Comparison of ENCODE assay signal across 1 cellular context in genomic region chr5:80407735-80408474, GRCh38.
TF ChIP-seq lines count a peak whose summit lies in the region.

Gene ZFYVE16, plus strand, starts transcription at chr5:80408064. Its CDS starts 26,084 bp downstream, at chr5:80434148.

TF ChIP-seq in GM12878, 131 proteins besides CTCF, POLR2A, EP300 and RAD21 (continued from another document):
- TF ChIP-seq E2F8 (IDR thresholded peaks at IDR 0.05; ENCODE audit: low read depth, partially characterized antibody) (no peak), POU2F2 (IDR thresholded peaks at IDR 0.05; ENCODE audit: borderline replicate concordance, low read depth, low read length) (peak; percentile 79; the same call in 2 of the 3 replicates), ZZZ3 (IDR thresholded peaks at IDR 0.05; ENCODE audit: control insufficient read depth, insufficient read length, low read depth) (no peak), EZH2 (IDR thresholded peaks at IDR 0.05; ENCODE audit: borderline replicate concordance, control insufficient read depth, low read depth, low read length) (no peak), SPI1 (IDR thresholded peaks at IDR 0.05; ENCODE audit: borderline replicate concordance, insufficient read depth, low read depth, low read length) (peak; percentile 6; the same call in 1 of the 2 replicates), IRF3 (IDR thresholded peaks at IDR 0.05) (no peak), ZBTB11 (CRISPR knock-in tag; IDR thresholded peaks at IDR 0.05) (no peak), CBX5 (IDR thresholded peaks at IDR 0.05; ENCODE audit: low read depth) (no peak), MEF2A (IDR thresholded peaks at IDR 0.05; ENCODE audit: insufficient read depth, low read depth, low read length) (no peak), SMAD1 (IDR thresholded peaks at IDR 0.05; ENCODE audit: low read depth, partially characterized antibody) (no peak), IRF4 (IDR thresholded peaks at IDR 0.05; ENCODE audit: low read depth, low read length) (no peak), SIX5 (IDR thresholded peaks at IDR 0.05; ENCODE audit: low read depth, low read length, severe bottlenecking) (no peak), BRCA1 (IDR thresholded peaks at IDR 0.05; ENCODE audit: low read depth, low read length) (no peak), BCLAF1 (IDR thresholded peaks at IDR 0.05) (no peak), ZNF622 (IDR thresholded peaks at IDR 0.05) (no peak), ZNF592 (IDR thresholded peaks at IDR 0.05) (no peak), DPF2 (IDR thresholded peaks at IDR 0.05) (peak; percentile 63), ZNF384 (IDR thresholded peaks at IDR 0.05; ENCODE audit: borderline replicate concordance, low read depth, low read length) (no peak), IKZF2 (IDR thresholded peaks at IDR 0.05) (peak; percentile 62 to 78; a peak in 3 of 4 replicates), E4F1 (IDR thresholded peaks at IDR 0.05; ENCODE audit: borderline replicate concordance, partially characterized antibody) (peak; percentile 52), ATF7 (IDR thresholded peaks at IDR 0.05; ENCODE audit: low read depth) (no peak), SMARCA5 (IDR thresholded peaks at IDR 0.05) (no peak; the same call in 1 of the 2 replicates), USF2 (IDR thresholded peaks at IDR 0.05; ENCODE audit: borderline replicate concordance, low read depth, low read length) (no peak), MLLT1 (IDR thresholded peaks at IDR 0.05) (0 out of 2 replicates have a peak, but pooled peaks have one; percentile 22), GATAD2B (conservative IDR thresholded peaks at IDR 0.05; ENCODE audit: low read depth) (peak; percentile 79), NR2C1 (IDR thresholded peaks at IDR 0.05) (no peak), NBN (IDR thresholded peaks at IDR 0.05) (peak; percentile 80; the same call in 1 of the 2 replicates), TCF7 (IDR thresholded peaks at IDR 0.05; ENCODE audit: borderline replicate concordance) (no peak), ZNF217 (IDR thresholded peaks at IDR 0.05) (no peak), FOS (IDR thresholded peaks at IDR 0.05; ENCODE audit: borderline replicate concordance, extremely low read depth, insufficient read length) (no peak), SUZ12 (IDR thresholded peaks at IDR 0.05; ENCODE audit: unreplicated experiment) (no peak), HDAC2 (IDR thresholded peaks at IDR 0.05) (no peak)
